Comparison of ENCODE assay signal across 1 cellular context in genomic region chr19:10516064-10516385, GRCh38.
TF ChIP-seq lines count a peak whose summit lies in the region.

No MANE protein-coding gene starts in this region.

TF ChIP-seq in HepG2, 621 proteins besides CTCF, POLR2A, EP300 and RAD21:
- TF ChIP-seq HCFC1 (IDR thresholded peaks at IDR 0.05; ENCODE audit: low read depth, low read length) (no peak), ZBTB43 (CRISPR knock-in tag; conservative IDR thresholded peaks at IDR 0.05) (0 out of 2 replicates have a peak, but pooled peaks have one; percentile 9), ZNF788 (CRISPR knock-in tag; IDR thresholded peaks at IDR 0.05; ENCODE audit: borderline replicate concordance) (no peak), BORCS8-MEF2B (CRISPR knock-in tag; IDR thresholded peaks at IDR 0.05) (0 out of 2 replicates have a peak, but pooled peaks have one; percentile 28), ETS1 (CRISPR knock-in tag; IDR thresholded peaks at IDR 0.05) (no peak), ZNF230 (CRISPR knock-in tag; IDR thresholded peaks at IDR 0.05) (no peak), ZNF3 (CRISPR knock-in tag; IDR thresholded peaks at IDR 0.05) (0 out of 2 replicates have a peak, but pooled peaks have one; percentile 6), BRF2 (CRISPR knock-in tag; IDR thresholded peaks at IDR 0.05) (no peak), FOXP1 (IDR thresholded peaks at IDR 0.05) (no peak), FOXP1 (CRISPR knock-in tag; IDR thresholded peaks at IDR 0.05) (no peak)
